ENCODE assay signal across 20 cellular contexts in the genomic region with DNA sequence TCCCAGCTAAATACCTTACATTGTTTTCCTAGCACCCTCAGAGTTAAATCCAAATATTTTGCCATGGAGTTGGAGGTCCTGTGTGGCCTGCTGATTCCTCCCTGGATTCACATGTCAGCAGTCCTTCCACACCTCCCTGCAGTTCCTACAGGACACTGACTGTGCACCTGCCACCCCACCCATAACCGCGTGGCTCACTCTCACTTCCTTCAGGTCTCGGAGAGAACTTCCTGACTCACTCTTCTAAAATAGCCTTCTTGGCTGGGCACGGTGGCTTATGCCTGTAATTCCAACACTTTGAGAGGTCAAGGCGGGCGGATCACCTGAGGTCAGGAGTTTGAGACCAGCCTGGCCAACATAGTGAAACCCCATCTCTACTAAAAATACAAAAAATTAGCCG.
"Had no signal": no experiment of that assay in that cellular context is flagged by ENCODE, and none has a peak within 500 bp of the region (broad histone marks: within the 10 kb centered on the region; RNA-seq: fewer than 3 reads in every experiment).

No MANE protein-coding gene starts in this region.

- DNase-seq: activated CD4-positive, alpha-beta T cell treated with anti-CD3 and anti-CD28 coated beads for 4 hours; activated CD8-positive, alpha-beta memory T cell treated with anti-CD3 and anti-CD28 coated beads, Interleukin-2, amount 50 U/mL, for 4 hours; activated CD8-positive, alpha-beta T cell treated with anti-CD3 and anti-CD28 coated beads for 36 hours; activated gamma-delta T cell treated with Interleukin-2 at 50 U/mL for 16 hours; activated naive CD8-positive, alpha-beta T cell treated with anti-CD3 and anti-CD28 coated beads, Interleukin-2, amount 10 ng/mL, durations not matched to agents 7 days and 5 days; activated T-cell treated with anti-CD3 and anti-CD28 coated beads, Interleukin-2, amount 50 U/mL, for 72 hours; anterior cingulate cortex; esophagus squamous epithelium; foreskin fibroblast; heart left ventricle; left ventricle myocardium inferior; mesenchymal stem cell; ovary; sigmoid colon; stimulated activated CD8-positive, alpha-beta memory T cell treated with anti-CD3 and anti-CD28 coated beads, Interleukin-4, amount 100 ng/mL, for 48 hours; T1000; WERI-Rb-1 had no signal

- H3K36me3 ChIP-seq: esophagus squamous epithelium, heart left ventricle, left ventricle myocardium inferior, neural progenitor cell, ovary, sigmoid colon, WERI-Rb-1 had no signal

- H3K36me3 Mint-ChIP-seq: activated naive CD8-positive, alpha-beta T cell treated with anti-CD3 and anti-CD28 coated beads, Interleukin-2, amount 10 ng/mL, durations not matched to agents 7 days and 5 days; neural progenitor cell had no signal

- H3K9me3 ChIP-seq: esophagus squamous epithelium, ovary, sigmoid colon had no signal

- H3K4me2 ChIP-seq: neural progenitor cell had no signal

- H3K4me3 ChIP-seq: esophagus squamous epithelium, heart left ventricle, left ventricle myocardium inferior, neural progenitor cell, ovary, sigmoid colon had no signal

- H3K4me3 Mint-ChIP-seq: activated CD8-positive, alpha-beta T cell treated with anti-CD3 and anti-CD28 coated beads for 36 hours; activated naive CD8-positive, alpha-beta T cell treated with anti-CD3 and anti-CD28 coated beads, Interleukin-2, amount 10 ng/mL, durations not matched to agents 7 days and 5 days; activated T-cell treated with anti-CD3 and anti-CD28 coated beads, Interleukin-2, amount 50 U/mL, for 72 hours; neural progenitor cell had no signal

- H2AFZ ChIP-seq: neural progenitor cell had no signal

- H3K4me1 ChIP-seq: heart left ventricle had no signal

- H3K9me3 Mint-ChIP-seq: activated naive CD8-positive, alpha-beta T cell treated with anti-CD3 and anti-CD28 coated beads, Interleukin-2, amount 10 ng/mL, durations not matched to agents 7 days and 5 days had no signal

- H3K27ac ChIP-seq: esophagus squamous epithelium, heart left ventricle, left ventricle myocardium inferior, neural progenitor cell, ovary, sigmoid colon, WERI-Rb-1 had no signal

- H3K27me3 ChIP-seq: esophagus squamous epithelium, heart left ventricle, neural progenitor cell, ovary, sigmoid colon had no signal

- H3K9ac ChIP-seq: neural progenitor cell had no signal

- ATAC-seq: activated CD8-positive, alpha-beta T cell treated with anti-CD3 and anti-CD28 coated beads for 36 hours; activated T-cell treated with anti-CD3 and anti-CD28 coated beads, Interleukin-2, amount 50 U/mL, for 72 hours; heart left ventricle had no signal

- FAIRE-seq: islet of Langerhans, urothelium cell line had no signal

- H3K27ac Mint-ChIP-seq: activated CD8-positive, alpha-beta T cell treated with anti-CD3 and anti-CD28 coated beads for 36 hours; activated naive CD8-positive, alpha-beta T cell treated with anti-CD3 and anti-CD28 coated beads, Interleukin-2, amount 10 ng/mL, durations not matched to agents 7 days and 5 days; activated T-cell treated with anti-CD3 and anti-CD28 coated beads, Interleukin-2, amount 50 U/mL, for 72 hours; neural progenitor cell had no signal
